In genomic region chr10:59079386-59080226, GRCh38 we compare ENCODE assay signal across 10 cellular contexts.
A peak's percentile ranks its signal among the peaks of the same experiment; 100 is the strongest.
DNase-seq lines count a peak whose midpoint lies in the region; ATAC-seq and TF ChIP-seq lines count a peak whose summit lies in the region.
"Had no signal": no experiment of that assay in that cellular context is flagged by ENCODE, and none has a peak within 500 bp of the region (broad histone marks: within the 10 kb centered on the region; RNA-seq: fewer than 3 reads in every experiment).

No MANE protein-coding gene starts in this region.

- TF ChIP-seq CTCF in HCT116 (IDR thresholded peaks at IDR 0.05 in 2 of 3, conservative IDR thresholded peaks at IDR 0.05 in 1 of 3; ENCODE audit: borderline replicate concordance in 1 of 3, insufficient read depth in 1 of 3, low read depth in 2 of 3, low read length in 2 of 3) (no peak), heart right ventricle (IDR thresholded peaks at IDR 0.05) (no peak)

- WGBS in heart right ventricle, 2 donors, result 42 to 51% methylated on average over 4 of the region's 4 CpGs

- H3K4me2 ChIP-seq in HCT116 (ENCODE audit: low read length), result peak overlapping the region; percentile 48

- CTCF ChIA-PET in HCT116 (lab: Charles Lee), result no interaction called here

- peak; percentile 60 for ATAC-seq in HCT116
- ATAC-seq in heart right ventricle, result peak in 7 of 8 donors; percentile 47 to 76 (median 62)
- no peak for ATAC-seq in HG03045 (IDR thresholded peaks at IDR 0.05; ENCODE audit: unreplicated experiment)
- ATAC-seq in HG02678 (IDR thresholded peaks at IDR 0.05; ENCODE audit: unreplicated experiment), result no peak

- BruUV-seq in HCT116 (replicated peaks; lab: Mats Ljungman, UMichigan), result no TSS peak

- H3K27me3 ChIP-seq in HCT116 (ENCODE audit: insufficient read depth, low read length) (no peaks in the 10 kb centered on the region), heart right ventricle (no peaks in the 10 kb centered on the region), subcutaneous abdominal adipose tissue (ENCODE audit: control insufficient read depth in 5 of 5, insufficient read depth in 4 of 5, low read length in 5 of 5) (no peaks in the 10 kb centered on the region)

- no peaks in the 10 kb centered on the region for H3K9me2 ChIP-seq in HCT116 (ENCODE audit: insufficient read depth)

- TF ChIP-seq POLR2A in HCT116 (IDR thresholded peaks at IDR 0.05; ENCODE audit: borderline replicate concordance, extremely low read depth, insufficient read depth, insufficient read length), result no peak

- H2AFZ ChIP-seq in HCT116 (ENCODE audit: low read depth, low read length, poor library complexity, severe bottlenecking), result peak overlapping the region; percentile 63

- intact Hi-C loops in HCT116 (cut with micrococcal nuclease) (no loop called here), heart right ventricle (cut with DNase I) (loop anchor here in 1 of 10 donors (10.0 kb wide), 1 partner anchor 75 kb away; no protein-coding TSS in a partner anchor)

- no peaks in the 10 kb centered on the region for H3K79me2 ChIP-seq in HCT116 (ENCODE audit: insufficient read depth, low read length)

- H3K4me1 ChIP-seq in HCT116 (ENCODE audit: control insufficient read depth in 1 of 2, insufficient read depth in 2 of 2, low read length in 2 of 2) (peaks cover 11 to 17% of the 10 kb centered on the region in 2 experiments), heart right ventricle (peaks cover 0 to 22% (median 0%) of the 10 kb centered on the region in 9 donors), subcutaneous abdominal adipose tissue (ENCODE audit: control insufficient read depth in 5 of 5, insufficient read depth in 5 of 5, low read length in 5 of 5) (peaks cover 2 to 14% (median 8%) of the 10 kb centered on the region in 5 donors)

- peak overlapping the region; percentile 12; the same call in 1 of the 2 replicates for H3K27ac ChIP-seq in HCT116 (ENCODE audit: low read depth, low read length)
- H3K27ac ChIP-seq in angular gyrus (ENCODE audit: low read depth, low read length), result peak overlapping the region; percentile 60
- peak overlapping the region in 6 of 10 donors; percentile 8 to 47 (median 22) for H3K27ac ChIP-seq in heart right ventricle
- peak overlapping the region; percentile 47 for H3K27ac ChIP-seq in subcutaneous abdominal adipose tissue (ENCODE audit: low read depth, low read length)

- peak; percentile 16; the same call in 1 of the 2 replicates for TF ChIP-seq RAD21 in HCT116 (IDR thresholded peaks at IDR 0.05; ENCODE audit: low read depth)

- H3K9ac ChIP-seq in HCT116 (ENCODE audit: low read length) (no peak overlapping the region), subcutaneous abdominal adipose tissue (ENCODE audit: low read length in 5 of 5) (no peak overlapping the region)

- H3K36me3 ChIP-seq in HCT116 (ENCODE audit: control insufficient read depth in 1 of 2, insufficient read depth in 2 of 2, low read length in 2 of 2) (no peaks in the 10 kb centered on the region), heart right ventricle (no peaks in the 10 kb centered on the region), subcutaneous abdominal adipose tissue (ENCODE audit: control insufficient read depth in 5 of 5, insufficient read depth in 5 of 5, low read length in 5 of 5) (no peaks in the 10 kb centered on the region)

- H3K9me3 ChIP-seq in HCT116 (ENCODE audit: control insufficient read depth in 1 of 2, insufficient read depth in 1 of 2, low read depth in 1 of 2, low read length in 2 of 2) (no peaks in the 10 kb centered on the region), heart right ventricle (no peaks in the 10 kb centered on the region), subcutaneous abdominal adipose tissue (ENCODE audit: control insufficient read depth in 5 of 5, low read length in 5 of 5) (no peaks in the 10 kb centered on the region)

- POLR2A ChIA-PET in HCT116 (lab: Charles Lee), result no interaction called here

- H3K4me3 ChIP-seq in HCT116 (replicated peaks in 1 of 2; ENCODE audit: low read depth in 1 of 2, low read length in 2 of 2), result no peak overlapping the region
- no peak overlapping the region for H3K4me3 ChIP-seq in heart right ventricle
- H3K4me3 ChIP-seq in subcutaneous abdominal adipose tissue (ENCODE audit: low read depth in 1 of 5, low read length in 5 of 5), result no peak overlapping the region

- H4K20me1 ChIP-seq in HCT116 (ENCODE audit: insufficient read depth), result no peaks in the 10 kb centered on the region

- RAD21 ChIA-PET in HCT116 (lab: Charles Lee; ENCODE audit: low non-redundant PET in 1 of 2, low total read pairs in 2 of 2, uncharacterized antibody in 2 of 2, unreplicated experiment in 2 of 2), result no interaction called here

- DNase-seq in HCT116 (ENCODE audit: low read depth, low spot score) (peak; percentile 3), heart right ventricle (no peak), NCI-H1436 (lab: John Stamatoyannopoulos, UW) (no peak), OCI-M2 (lab: John Stamatoyannopoulos, UW; ENCODE audit: unreplicated experiment) (no peak)
- DNase-seq: activated B cell treated with CpG ODN at 0.5 μM for 24 hours, NCI-H526 had no signal

TF ChIP-seq in HCT116, 20 proteins besides CTCF, POLR2A, EP300 and RAD21:
- TF ChIP-seq POLR2AphosphoS5 (IDR thresholded peaks at IDR 0.05; ENCODE audit: low read depth, low read length) (no peak), FOSL1 (IDR thresholded peaks at IDR 0.05; ENCODE audit: low read depth) (peak; percentile 34; the same call in 1 of the 2 replicates), ZNF274 (IDR thresholded peaks at IDR 0.05; ENCODE audit: low read depth, low read length) (no peak), SP1 (IDR thresholded peaks at IDR 0.05; ENCODE audit: low read depth) (peak; percentile 27; the same call in 1 of the 2 replicates), EGR1 (IDR thresholded peaks at IDR 0.05; ENCODE audit: low read depth) (no peak), CBX3 (IDR thresholded peaks at IDR 0.05; ENCODE audit: low read depth) (no peak), SIN3A (IDR thresholded peaks at IDR 0.05; ENCODE audit: low read depth) (no peak), SRF (IDR thresholded peaks at IDR 0.05; ENCODE audit: low read depth) (no peak), ATF3 (IDR thresholded peaks at IDR 0.05) (no peak), ZFX (IDR thresholded peaks at IDR 0.05) (no peak), JUND (IDR thresholded peaks at IDR 0.05) (peak; percentile 26; the same call in 1 of the 2 replicates), REST (IDR thresholded peaks at IDR 0.05; ENCODE audit: low read depth) (no peak)

Comparison
In these comparisons a context has a peak if more than half of its experiments do, and no peak if none do; other contexts are left out.
1. ATAC-seq: peak in HCT116 (single experiment) and heart right ventricle (7 of 8); none in HG03045 (single experiment) and HG02678 (single experiment).
2. Peak in every context shown above with its lines, with median percentiles within 50 percentile points of each other: H3K27ac ChIP-seq.